23 cellular contexts compared by ENCODE assay signal in the genomic region with DNA sequence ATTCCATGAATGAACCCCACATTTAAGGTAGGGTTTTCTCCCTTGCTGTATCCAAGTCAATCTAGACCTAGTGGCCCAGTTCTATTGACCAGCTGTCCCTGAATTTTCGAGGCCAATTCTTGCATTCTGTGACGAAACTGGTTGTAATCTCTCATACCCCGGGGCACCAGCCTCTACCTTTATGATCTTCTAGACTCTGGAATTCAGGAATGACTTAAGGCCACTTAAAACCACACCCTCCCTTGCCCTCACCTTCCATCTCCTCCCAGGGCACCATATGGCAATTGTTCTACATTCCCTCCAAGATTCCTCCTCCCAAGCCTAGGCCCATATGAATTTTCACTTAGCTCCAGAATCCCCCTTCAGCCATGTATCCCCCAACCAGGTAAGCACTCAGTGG.
"Had no signal": no experiment of that assay in that cellular context is flagged by ENCODE, and none has a peak within 500 bp of the region (broad histone marks: within the 10 kb centered on the region; RNA-seq: fewer than 3 reads in every experiment).

No MANE protein-coding gene starts in this region.

- H3K4me3 Mint-ChIP-seq: activated CD8-positive, alpha-beta memory T cell treated with anti-CD3 and anti-CD28 coated beads, Interleukin-2, amount 10 ng/mL, durations not matched to agents 7 days and 5 days; activated CD8-positive, alpha-beta T cell treated with anti-CD3 and anti-CD28 coated beads, Interleukin-2, amount 10 ng/mL, durations not matched to agents 7 days and 5 days; central memory CD8-positive, alpha-beta T cell; naive B cell; nephron progenitor cell; stimulated activated effector memory CD8-positive, alpha-beta T cell treated with anti-CD3 and anti-CD28 coated beads, Interleukin-12 subunit alpha, Interleukin-12 subunit beta, amount 100 ng/mL, for 72 hours; stimulated activated naive CD8-positive, alpha-beta T cell treated with anti-CD3 and anti-CD28 coated beads, Interleukin-15, Interleukin-2, amounts not matched to agents 100 ng/mL and 50 ng/mL, for 24 hours; WTC11 had no signal

- H3K27me3 ChIP-seq: ovary, upper lobe of right lung had no signal

- H3K27me3 Mint-ChIP-seq: central memory CD8-positive, alpha-beta T cell; stimulated activated naive CD8-positive, alpha-beta T cell treated with anti-CD3 and anti-CD28 coated beads, Interleukin-15, Interleukin-2, amounts not matched to agents 100 ng/mL and 50 ng/mL, for 24 hours had no signal

- H3K9me3 Mint-ChIP-seq: central memory CD8-positive, alpha-beta T cell; nephron progenitor cell; stimulated activated effector memory CD8-positive, alpha-beta T cell treated with anti-CD3 and anti-CD28 coated beads, Interleukin-12 subunit alpha, Interleukin-12 subunit beta, amount 100 ng/mL, for 72 hours; stimulated activated naive CD8-positive, alpha-beta T cell treated with anti-CD3 and anti-CD28 coated beads, Interleukin-15, Interleukin-2, amounts not matched to agents 100 ng/mL and 50 ng/mL, for 24 hours; WTC11 had no signal

- H3K4me3 ChIP-seq: left ventricle myocardium inferior, ovary, skin epidermis, thoracic aorta, upper lobe of right lung had no signal

- H3K27ac Mint-ChIP-seq: activated CD8-positive, alpha-beta memory T cell treated with anti-CD3 and anti-CD28 coated beads, Interleukin-2, amount 10 ng/mL, durations not matched to agents 7 days and 5 days; activated CD8-positive, alpha-beta T cell treated with anti-CD3 and anti-CD28 coated beads, Interleukin-2, amount 10 ng/mL, durations not matched to agents 7 days and 5 days; activated naive CD4-positive, alpha-beta T cell treated with anti-CD3 and anti-CD28 coated beads, Interleukin-2, amount 50 U/mL, for 72 hours; nephron progenitor cell; progenitor cell of endocrine pancreas; stimulated activated effector memory CD8-positive, alpha-beta T cell treated with anti-CD3 and anti-CD28 coated beads, Interleukin-12 subunit alpha, Interleukin-12 subunit beta, amount 100 ng/mL, for 72 hours; stimulated activated naive CD8-positive, alpha-beta T cell treated with anti-CD3 and anti-CD28 coated beads, Interleukin-15, Interleukin-2, amounts not matched to agents 100 ng/mL and 50 ng/mL, for 24 hours; WTC11 had no signal

- H3K36me3 Mint-ChIP-seq: activated CD8-positive, alpha-beta memory T cell treated with anti-CD3 and anti-CD28 coated beads, Interleukin-2, amount 10 ng/mL, durations not matched to agents 7 days and 5 days; naive B cell; stimulated activated effector memory CD8-positive, alpha-beta T cell treated with anti-CD3 and anti-CD28 coated beads, Interleukin-12 subunit alpha, Interleukin-12 subunit beta, amount 100 ng/mL, for 72 hours; WTC11 had no signal

- H3K36me3 ChIP-seq: left ventricle myocardium inferior, ovary, thoracic aorta, upper lobe of right lung had no signal

- H3K9me3 ChIP-seq: left ventricle myocardium inferior, ovary, thoracic aorta, upper lobe of right lung had no signal

- H3K27ac ChIP-seq: left ventricle myocardium inferior, ovary, skin epidermis, thoracic aorta, upper lobe of right lung had no signal

- H3K4me1 Mint-ChIP-seq: central memory CD8-positive, alpha-beta T cell; naive B cell; WTC11 had no signal

- ATAC-seq: activated CD8-positive, alpha-beta memory T cell treated with anti-CD3 and anti-CD28 coated beads, Interleukin-2, amount 10 ng/mL, durations not matched to agents 7 days and 5 days; activated CD8-positive, alpha-beta T cell treated with anti-CD3 and anti-CD28 coated beads, Interleukin-2, amount 10 ng/mL, durations not matched to agents 7 days and 5 days; activated naive CD4-positive, alpha-beta T cell treated with anti-CD3 and anti-CD28 coated beads, Interleukin-2, amount 50 U/mL, for 72 hours; sciatic nerve; stimulated activated effector memory CD8-positive, alpha-beta T cell treated with anti-CD3 and anti-CD28 coated beads, Interleukin-12 subunit alpha, Interleukin-12 subunit beta, amount 100 ng/mL, for 72 hours; upper lobe of right lung; WTC11 had no signal

- DNase-seq: activated CD4-positive, alpha-beta T cell treated with anti-CD3 and anti-CD28 coated beads for 1 hour; activated CD8-positive, alpha-beta memory T cell treated with anti-CD3 and anti-CD28 coated beads, Interleukin-2, amount 10 ng/mL, durations not matched to agents 7 days and 5 days; activated CD8-positive, alpha-beta T cell treated with anti-CD3 and anti-CD28 coated beads, Interleukin-2, amount 10 ng/mL, durations not matched to agents 7 days and 5 days; activated naive CD4-positive, alpha-beta T cell; activated T-cell treated with anti-CD3 and anti-CD28 coated beads, Interleukin-2, amount 50 U/mL, for 48 hours; dermis blood vessel endothelial cell; effector memory CD4-positive, alpha-beta T cell; left ventricle myocardium inferior; naive B cell; nephron progenitor cell; ovary; stimulated activated CD4-positive, alpha-beta T cell treated with anti-CD3 and anti-CD28 coated beads, Interleukin-4, amount 100 ng/mL, for 24 hours; T-helper 2 cell; upper lobe of right lung had no signal
